Comparison of ENCODE assay signal across 12 cellular contexts in the genomic region with DNA sequence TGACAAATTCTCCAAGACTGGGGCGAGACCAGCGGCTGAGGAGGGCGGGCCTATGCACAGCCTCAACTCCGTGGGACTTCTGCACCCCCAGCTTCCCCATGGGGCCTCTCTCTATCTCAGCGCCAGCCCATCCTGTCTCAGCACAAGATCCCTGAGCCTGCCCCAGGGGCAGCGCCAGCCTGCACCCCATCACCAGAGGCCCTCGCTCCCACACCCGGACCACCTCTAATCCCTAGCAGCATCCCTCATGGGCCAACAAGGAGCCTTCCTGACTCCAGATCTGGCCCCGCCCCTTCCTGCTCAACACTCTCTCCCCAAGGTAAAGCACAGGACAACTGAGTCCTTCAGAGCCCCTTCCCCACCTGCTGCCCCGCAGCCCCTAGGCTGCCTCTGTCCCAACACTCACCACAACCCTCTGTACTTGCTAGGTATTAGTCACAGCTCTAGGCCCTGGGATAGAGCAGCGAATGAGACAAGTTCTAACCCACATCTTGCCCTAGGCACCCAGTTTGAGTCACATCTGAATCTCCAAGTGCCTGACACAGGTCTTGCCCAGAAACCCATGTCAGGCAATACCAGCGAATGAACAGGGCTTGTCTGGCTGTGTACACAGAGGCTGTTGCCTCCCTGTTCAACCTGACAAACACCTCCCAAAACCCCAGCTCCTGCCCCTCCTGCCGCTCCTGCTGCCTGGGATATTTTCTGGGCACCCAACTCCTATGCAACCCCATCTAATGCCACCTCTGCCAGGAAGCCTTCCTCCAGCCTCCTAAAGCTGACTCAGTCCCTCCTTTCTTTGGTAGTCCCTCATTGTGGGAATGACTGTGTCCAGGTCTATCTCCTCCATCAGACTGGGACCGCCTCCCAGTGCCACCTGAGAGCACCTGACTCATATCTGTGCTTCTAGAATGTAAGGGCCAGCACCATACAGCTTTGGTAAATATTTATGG.
A peak's percentile ranks its signal among the peaks of the same experiment; 100 is the strongest.
DNase-seq lines count a peak whose midpoint lies in the region; ATAC-seq, FAIRE-seq and TF ChIP-seq lines count a peak whose summit lies in the region.
"Had no signal": no experiment of that assay in that cellular context is flagged by ENCODE, and none has a peak within 500 bp of the region (broad histone marks: within the 10 kb centered on the region; RNA-seq: fewer than 3 reads in every experiment).

No MANE protein-coding gene starts in this region.

- ATAC-seq in HG02642 (IDR thresholded peaks at IDR 0.05; ENCODE audit: poor library complexity, unreplicated experiment) (no peak), HG03097 (IDR thresholded peaks at IDR 0.05; ENCODE audit: low FRiP score, unreplicated experiment) (no peak), GM21381 (IDR thresholded peaks at IDR 0.05; ENCODE audit: unreplicated experiment) (no peak)
- ATAC-seq: upper lobe of right lung had no signal

- no peak overlapping the region for H3K4me3 ChIP-seq in fibroblast of mammary gland (ENCODE audit: control insufficient read depth, low read depth, low read length)
- H3K4me3 ChIP-seq: upper lobe of right lung had no signal

- DNase-seq in stimulated activated CD4-positive, alpha-beta T cell treated with anti-CD3 and anti-CD28 coated beads, Interleukin-15, amount 100 ng/mL, for 48 hours (ENCODE audit: low read depth in 2 of 2), result peak; percentile 45 to 60
- no peak for DNase-seq in stimulated activated CD4-positive, alpha-beta T cell treated with anti-CD3 and anti-CD28 coated beads, Interleukin-4, amount 100 ng/mL, for 1 hour
- DNase-seq in RCC 7860 (ENCODE audit: low spot score), result peak; percentile 3
- peak; percentile 6 for DNase-seq in fibroblast of mammary gland (ENCODE audit: low read depth)
- no peak for DNase-seq in hypothalamus (lab: John Stamatoyannopoulos, UW)
- DNase-seq: amniotic stem cell, endodermal cell, MM.1S, upper lobe of right lung had no signal

- FAIRE-seq in RCC 7860 (lab: Jason Lieb, UNC), result no peak

- TF ChIP-seq CTCF in fibroblast of mammary gland (conservative IDR thresholded peaks at IDR 0.05; ENCODE audit: control insufficient read depth, insufficient read depth, low read depth, low read length), result no peak

Comparison
In these comparisons a context has a peak if more than half of its experiments do, and no peak if none do; other contexts are left out.
1. DNase-seq: peak in stimulated activated CD4-positive, alpha-beta T cell treated with anti-CD3 and anti-CD28 coated beads, Interleukin-15, amount 100 ng/mL, for 48 hours (2 of 2), RCC 7860 (single experiment) and fibroblast of mammary gland (single experiment); none in stimulated activated CD4-positive, alpha-beta T cell treated with anti-CD3 and anti-CD28 coated beads, Interleukin-4, amount 100 ng/mL, for 1 hour (single experiment) and hypothalamus (0 of 51).